In the genomic region with DNA sequence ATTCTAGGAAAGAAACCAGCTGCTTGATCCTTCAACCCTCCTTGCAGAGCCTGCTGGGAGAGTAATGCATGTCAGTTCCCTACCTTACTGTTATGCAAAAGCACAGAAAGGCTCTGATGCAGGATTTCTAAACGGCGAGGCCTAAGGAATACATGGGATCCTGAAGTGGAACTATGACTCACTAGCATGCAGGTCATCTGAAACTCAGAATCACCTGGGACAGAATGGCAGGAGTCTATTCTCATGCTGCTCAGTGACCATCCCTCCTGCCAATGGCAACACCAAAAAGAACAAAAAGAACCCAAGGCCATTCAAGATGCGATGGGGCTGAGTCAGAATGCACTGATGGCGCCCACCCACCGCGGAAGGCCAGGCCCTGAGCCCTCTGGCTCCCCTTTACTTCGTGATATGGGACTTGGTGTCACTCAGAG, we compare ENCODE assay signal across 15 cellular contexts. TPM values are rescaled to one million over a fixed set of nuclear protein-coding genes. Genes with fewer than 3 reads are reported as not detected.
DNase-seq lines count a peak whose midpoint lies in the region; ATAC-seq and TF ChIP-seq lines count a peak whose summit lies in the region.
"Had no signal": no experiment of that assay in that cellular context is flagged by ENCODE, and none has a peak within 500 bp of the region (broad histone marks: within the 10 kb centered on the region; RNA-seq: fewer than 3 reads in every experiment).

No MANE protein-coding gene starts in this region.

- peak; percentile 4 for DNase-seq in T-helper 2 cell treated with Interferon-gamma antibody and Interleukin-4, amounts not matched to agents 5 μg/mL and 100 μg/mL, for 36 hours (ENCODE audit: low spot score)
- DNase-seq in T-helper 2 cell (no peak), epithelial cell of esophagus (ENCODE audit: low read depth) (peak; percentile 46), Calu3 (no peak)
- DNase-seq in stimulated activated CD8-positive, alpha-beta memory T cell treated with anti-CD3 and anti-CD28 coated beads, Interleukin-4, amount 100 ng/mL, for 48 hours = peak; percentile 41
- DNase-seq: COR-L47, NCI-H1105, NCI-H446 treated with DMSO at 0.1 percent for 48 hours, right cardiac atrium, T-helper 9 cell, transverse colon had no signal

- no peaks in the 10 kb centered on the region for H3K27me3 Mint-ChIP-seq in T-helper 2 cell treated with Interferon-gamma antibody and Interleukin-4, amounts not matched to agents 5 μg/mL and 100 μg/mL, for 36 hours (ENCODE audit: low read depth)
- no peaks in the 10 kb centered on the region for H3K27me3 Mint-ChIP-seq in Calu3 (ENCODE audit: unreplicated experiment)

- intact Hi-C loops in Calu3 (cut with micrococcal nuclease; ENCODE audit: unreplicated experiment) = no loop called here

- peaks cover 12% of the 10 kb centered on the region for H3K36me3 Mint-ChIP-seq in T-helper 2 cell treated with Interferon-gamma antibody and Interleukin-4, amounts not matched to agents 5 μg/mL and 100 μg/mL, for 36 hours (ENCODE audit: low read depth)
- peaks cover 28% of the 10 kb centered on the region for H3K36me3 Mint-ChIP-seq in Calu3 (ENCODE audit: insufficient read depth, unreplicated experiment)

- H3K9me3 Mint-ChIP-seq in T-helper 2 cell treated with Interferon-gamma antibody and Interleukin-4, amounts not matched to agents 5 μg/mL and 100 μg/mL, for 36 hours = no peaks in the 10 kb centered on the region
- no peaks in the 10 kb centered on the region for H3K9me3 Mint-ChIP-seq in Calu3 (ENCODE audit: low read depth, unreplicated experiment)
- H3K9me3 Mint-ChIP-seq: nephron had no signal

- TF ChIP-seq CTCF in epithelial cell of esophagus (IDR thresholded peaks at IDR 0.05; ENCODE audit: insufficient read depth, low read depth, low read length, missing control alignments) = no peak
- no peak for TF ChIP-seq CTCF in Calu3 (IDR thresholded peaks at IDR 0.05; ENCODE audit: unreplicated experiment)

- H3K4me3 ChIP-seq in epithelial cell of esophagus (ENCODE audit: low read length) = no peak overlapping the region
- H3K4me3 ChIP-seq: transverse colon had no signal

- peaks cover 8% of the 10 kb centered on the region for H3K4me1 Mint-ChIP-seq in T-helper 2 cell treated with Interferon-gamma antibody and Interleukin-4, amounts not matched to agents 5 μg/mL and 100 μg/mL, for 36 hours (ENCODE audit: low read depth)
- H3K4me1 Mint-ChIP-seq in Calu3 (ENCODE audit: low read depth, unreplicated experiment) = no peaks in the 10 kb centered on the region
- H3K4me1 Mint-ChIP-seq: nephron had no signal

- ATAC-seq in HG03095 (IDR thresholded peaks at IDR 0.05; ENCODE audit: unreplicated experiment) (peak; percentile 25), GM18502 (IDR thresholded peaks at IDR 0.05; ENCODE audit: poor library complexity, unreplicated experiment) (no peak), HG03135 (IDR thresholded peaks at IDR 0.05; ENCODE audit: unreplicated experiment) (no peak)

- BruUV-seq in Calu3 (replicated peaks; lab: Mats Ljungman, UMichigan) = no TSS peak

- H3K4me3 Mint-ChIP-seq in T-helper 2 cell treated with Interferon-gamma antibody and Interleukin-4, amounts not matched to agents 5 μg/mL and 100 μg/mL, for 36 hours = no peak overlapping the region
- no peak overlapping the region for H3K4me3 Mint-ChIP-seq in Calu3 (ENCODE audit: low read depth, unreplicated experiment)
- H3K4me3 Mint-ChIP-seq: nephron had no signal

- no peak overlapping the region for H3K27ac Mint-ChIP-seq in T-helper 2 cell treated with Interferon-gamma antibody and Interleukin-4, amounts not matched to agents 5 μg/mL and 100 μg/mL, for 36 hours
- H3K27ac Mint-ChIP-seq in Calu3 (ENCODE audit: unreplicated experiment) = no peak overlapping the region
- H3K27ac Mint-ChIP-seq: nephron had no signal

- CTCF ChIA-PET in Calu3 (lab: Charles Lee) = no interaction called here

RNA-seq across cellular contexts. Expression of a gene that starts 58.2 kb away (rescaled TPM):
- 38.8 and 40.7 TPM in 2 replicates for total RNA-seq in Calu3 (2022)

Comparison
In these comparisons a context has a peak if more than half of its experiments do, and no peak if none do; other contexts are left out.
1. DNase-seq: peak in T-helper 2 cell treated with Interferon-gamma antibody and Interleukin-4, amounts not matched to agents 5 μg/mL and 100 μg/mL, for 36 hours (single experiment), epithelial cell of esophagus (single experiment) and stimulated activated CD8-positive, alpha-beta memory T cell treated with anti-CD3 and anti-CD28 coated beads, Interleukin-4, amount 100 ng/mL, for 48 hours (single experiment); none in T-helper 2 cell (0 of 5) and Calu3 (single experiment).